In genomic region chr5:142758803-142759145, GRCh38 we compare ENCODE assay signal across 22 cellular contexts.
"Had no signal": no experiment of that assay in that cellular context is flagged by ENCODE, and none has a peak within 500 bp of the region (broad histone marks: within the 10 kb centered on the region; RNA-seq: fewer than 3 reads in every experiment).

No MANE protein-coding gene starts in this region.

- H3K9me3 ChIP-seq: left ventricle myocardium inferior, ovary, right atrium auricular region, right lobe of liver, suprapubic skin, thoracic aorta, tibial artery, upper lobe of right lung had no signal

- H3K4me1 ChIP-seq: neural progenitor cell, suprapubic skin had no signal

- H3K4me2 ChIP-seq: neural progenitor cell, smooth muscle cell had no signal

- H3K27ac ChIP-seq: left ventricle myocardium inferior, neural progenitor cell, ovary, right atrium auricular region, right lobe of liver, suprapubic skin, thoracic aorta, tibial artery, upper lobe of right lung had no signal

- H2AFZ ChIP-seq: neural progenitor cell had no signal

- H3K27me3 ChIP-seq: neural progenitor cell, ovary, right atrium auricular region, right lobe of liver, suprapubic skin, tibial artery, upper lobe of right lung had no signal

- FAIRE-seq: keratinocyte, urothelium cell line had no signal

- DNase-seq: hippocampal formation; left colon; left ventricle myocardium inferior; mesendoderm; naive B cell; natural killer cell; nephron progenitor cell; ovary; right lobe of liver; stimulated activated CD4-positive, alpha-beta T cell treated with anti-CD3 and anti-CD28 coated beads, Interleukin-1b, Interleukin-23, amount 100 ng/mL, for 48 hours; stimulated activated CD4-positive, alpha-beta T cell treated with anti-CD3 and anti-CD28 coated beads, Interleukin-4, amount 100 ng/mL, for 1 hour; stimulated activated naive CD4-positive, alpha-beta T cell; tibial artery; upper lobe of right lung had no signal

- H3K4me3 ChIP-seq: left ventricle myocardium inferior, lung, neural progenitor cell, ovary, right atrium auricular region, right lobe of liver, smooth muscle cell, suprapubic skin, thoracic aorta, tibial artery, upper lobe of right lung had no signal

- H3K36me3 ChIP-seq: left ventricle myocardium inferior, neural progenitor cell, ovary, right atrium auricular region, right lobe of liver, suprapubic skin, thoracic aorta, tibial artery, upper lobe of right lung had no signal
